ENCODE assay signal across 8 cellular contexts in the genomic region with DNA sequence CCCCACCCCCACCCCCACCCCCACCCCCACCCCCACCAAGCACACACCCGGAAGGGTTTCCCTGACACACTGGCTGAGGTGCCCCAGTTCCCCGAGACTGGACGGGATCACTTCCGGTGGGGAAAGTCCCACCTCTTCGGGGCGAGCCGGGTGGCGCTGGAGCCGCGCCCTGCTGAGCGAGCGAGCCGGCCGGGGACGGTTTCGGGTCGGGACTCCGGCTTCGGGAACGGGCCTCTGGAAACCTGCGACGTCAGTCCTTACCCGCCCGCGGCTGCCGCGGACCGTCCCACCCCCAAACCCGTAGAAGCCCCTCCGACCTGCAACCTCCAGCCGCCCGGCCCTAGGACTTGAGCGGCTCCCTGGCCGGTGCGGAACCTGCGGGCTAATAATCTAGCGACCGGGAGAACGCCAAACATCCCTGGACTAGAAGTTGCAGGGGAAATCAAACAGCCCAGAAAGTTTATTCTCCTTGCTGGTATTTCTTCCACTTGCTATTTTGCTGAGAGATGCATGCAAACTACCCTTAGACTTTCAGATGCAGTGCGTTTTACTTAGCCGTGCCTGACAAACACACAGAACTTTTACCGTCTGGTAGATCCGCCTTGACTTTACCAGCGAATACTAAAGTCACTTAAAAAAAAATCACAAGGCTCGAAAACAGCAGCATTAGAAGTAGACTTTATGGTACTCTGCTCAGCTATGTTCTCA. TPM values are rescaled to one million over a fixed set of nuclear protein-coding genes. Genes with fewer than 3 reads are reported as not detected.
DNase-seq lines count a peak whose midpoint lies in the region; ATAC-seq and TF ChIP-seq lines count a peak whose summit lies in the region.

No MANE protein-coding gene starts in this region.

- H2AFZ ChIP-seq in ACC112 (ENCODE audit: low read length, unreplicated experiment), result peak overlapping the region; percentile 85
- H2AFZ ChIP-seq in mammary epithelial cell (ENCODE audit: low read depth, low read length), result peak overlapping the region; percentile 89

- TF ChIP-seq CTCF in VCaP (conservative IDR thresholded peaks at IDR 0.05), result no peak
- TF ChIP-seq CTCF in mammary epithelial cell (conservative IDR thresholded peaks at IDR 0.05 in 1 of 2, IDR thresholded peaks at IDR 0.05 in 1 of 2; ENCODE audit: extremely low read depth in 1 of 2, insufficient read depth in 1 of 2, low read depth in 1 of 2, low read length in 2 of 2), result no peak
- TF ChIP-seq CTCF in spleen (IDR thresholded peaks at IDR 0.05 in 8 of 11, conservative IDR thresholded peaks at IDR 0.05 in 3 of 11), result no peak

- DNase-seq in NCI-H2196 (lab: John Stamatoyannopoulos, UW; ENCODE audit: unreplicated experiment) (peak; percentile 73), mammary epithelial cell (peak; percentile 80), iris pigment epithelial cell (ENCODE audit: low read depth) (peak; percentile 80), spleen (peak; percentile 94)

- in situ Hi-C loops in mammary epithelial cell (cut with MboI; ENCODE audit: low sequenced_read_pairs in 2 of 2), result loop anchor here (10.0 to 25.0 kb wide), 3 partner anchors 133 to 356 kb away; a partner anchor contains a TSS

- H3K79me2 ChIP-seq in ACC112 (ENCODE audit: control insufficient read depth, insufficient read depth, low read length, unreplicated experiment) (peaks cover 29% of the 10 kb centered on the region), mammary epithelial cell (ENCODE audit: insufficient read depth, low read length) (peaks cover 37% of the 10 kb centered on the region)

- no peaks in the 10 kb centered on the region for H4K20me1 ChIP-seq in mammary epithelial cell (ENCODE audit: insufficient read depth, low read length)

- no peaks in the 10 kb centered on the region for H3K9me3 ChIP-seq in mammary epithelial cell (replicated peaks; ENCODE audit: insufficient read depth, low read length)
- no peaks in the 10 kb centered on the region for H3K9me3 ChIP-seq in spleen

- H3K27me3 ChIP-seq in ACC112 (ENCODE audit: insufficient read depth, low read length) (no peaks in the 10 kb centered on the region), mammary epithelial cell (ENCODE audit: insufficient read depth, low read length) (peaks cover 3% of the 10 kb centered on the region), spleen (replicated peaks in 1 of 7) (no peaks in the 10 kb centered on the region)

- H3K4me1 ChIP-seq in ACC112 (ENCODE audit: control insufficient read depth, insufficient read depth, low read length, unreplicated experiment) (peaks cover 6% of the 10 kb centered on the region), mammary epithelial cell (ENCODE audit: insufficient read depth, low read length) (no peaks in the 10 kb centered on the region), spleen (peaks cover 0 to 47% (median 23%) of the 10 kb centered on the region in 6 donors)

- BruUV-seq in mammary epithelial cell (replicated peaks; lab: Mats Ljungman, UMichigan), result TSS peak; percentile 54

- 41% methylated on average over 7 of the region's 45 CpGs for WGBS in mammary epithelial cell (ENCODE audit: low coverage, missing lambda C conversion rate)
- WGBS in spleen, 5 donors, result 0 to 51% (median 4%) methylated on average over 8 to 45 of the region's 45 CpGs

- dilution Hi-C loops in mammary epithelial cell (cut with HindIII; ENCODE audit: low sequenced_read_pairs), result no loop called here

- peak overlapping the region; percentile 92 for H3K4me3 ChIP-seq in ACC112 (ENCODE audit: low read depth, low read length)
- peak overlapping the region; percentile 59 to 68 (median 67) for H3K4me3 ChIP-seq in mammary epithelial cell (replicated peaks in 1 of 3; ENCODE audit: insufficient read depth in 1 of 3, low read depth in 2 of 3, low read length in 3 of 3)
- peak overlapping the region; percentile 41 to 79 (median 60) for H3K4me3 ChIP-seq in spleen

- H3K9ac ChIP-seq in mammary epithelial cell (ENCODE audit: insufficient read depth, low read length), result peak overlapping the region; percentile 84

- H3K36me3 ChIP-seq in ACC112 (ENCODE audit: insufficient read depth, low read length) (0 out of 2 replicates have a peak, but pooled peaks cover 3% of the 10 kb centered on the region), mammary epithelial cell (ENCODE audit: insufficient read depth, low read length) (no peaks in the 10 kb centered on the region), spleen (peaks cover 0 to 10% (median 0%) of the 10 kb centered on the region in 6 donors)

- peak overlapping the region; percentile 68 for H3K4me2 ChIP-seq in mammary epithelial cell (ENCODE audit: insufficient read depth, low read depth, low read length)

- intact Hi-C loops in mammary epithelial cell (cut with micrococcal nuclease), result loop anchor here (2.0 to 5.0 kb wide), 2 partner anchors 195 to 269 kb away; a partner anchor contains a TSS
- intact Hi-C loops in spleen (cut with DNase I; ENCODE audit: low total_unique reads), result no loop called here

- peak overlapping the region; percentile 79 for H3K27ac ChIP-seq in ACC112 (ENCODE audit: low read depth, low read length)
- peak overlapping the region; percentile 90 for H3K27ac ChIP-seq in VCaP
- peak overlapping the region; percentile 91 for H3K27ac ChIP-seq in mammary epithelial cell (ENCODE audit: insufficient read depth, low read depth, low read length)
- peak overlapping the region; percentile 66 to 99 (median 97) for H3K27ac ChIP-seq in spleen

- CTCF ChIA-PET in mammary epithelial cell (lab: Charles Lee; ENCODE audit: low non-redundant PET), result interaction anchor here (0.7 to 1.5 kb wide), 2 partner anchors 126 to 376 kb away, joined by 3 to 30 read pairs; no protein-coding TSS in a partner anchor

- TF ChIP-seq POLR2A in spleen (IDR thresholded peaks at IDR 0.05), result no peak

- ATAC-seq in GM18868 (IDR thresholded peaks at IDR 0.05; ENCODE audit: unreplicated experiment), result peak; percentile 52
- peak; percentile 49 for ATAC-seq in HG03097 (IDR thresholded peaks at IDR 0.05; ENCODE audit: low FRiP score, unreplicated experiment)

RNA-seq across cellular contexts. Expression of a gene that starts 1.0 kb away (rescaled TPM):
- 10 to 100 TPM; 24.2 to 30.7 TPM for total RNA-seq in mammary epithelial cell
- 7.6 TPM for polyA plus RNA-seq in mammary epithelial cell
- polyA minus RNA-seq in mammary epithelial cell, result 30.1 TPM
- 10 to 100 TPM; 22.6 to 38.5 (median 29.8) TPM for total RNA-seq in spleen
- 10 to 100 TPM; 22.5 to 27.8 (median 24.7) TPM for polyA plus RNA-seq in spleen

Comparison
In these comparisons a context has a peak if more than half of its experiments do, and no peak if none do; other contexts are left out.
1. Peak in every context shown above with its lines: DNase-seq, ATAC-seq, H3K4me3 ChIP-seq and H3K27ac ChIP-seq.